ENCODE assay signal across 26 cellular contexts in genomic region chr4:106306561-106306960, GRCh38.
"Had no signal": no experiment of that assay in that cellular context is flagged by ENCODE, and none has a peak within 500 bp of the region (broad histone marks: within the 10 kb centered on the region; RNA-seq: fewer than 3 reads in every experiment).

No MANE protein-coding gene starts in this region.

- H3K4me1 ChIP-seq: colonic mucosa, esophagus squamous epithelium, left lung, lower lobe of right lung had no signal

- H3K27ac ChIP-seq: colonic mucosa, epithelial cell of prostate, esophagus squamous epithelium, gastrocnemius medialis, hepatocyte, left lung, lower lobe of right lung had no signal

- ATAC-seq: effector memory CD8-positive, alpha-beta T cell; esophagus mucosa; gastrocnemius medialis; left cardiac atrium; left lung; left ventricle myocardium superior; lower lobe of right lung; mucosa of descending colon; naive thymus-derived CD8-positive, alpha-beta T cell had no signal

- FAIRE-seq: keratinocyte had no signal

- DNase-seq: colonic mucosa; cortex of kidney; effector CD8-positive, alpha-beta T cell; effector memory CD8-positive, alpha-beta T cell; endodermal cell; erythroblast; esophagus squamous epithelium; foreskin fibroblast; foreskin melanocyte; gastrocnemius medialis; glutamatergic neuron; head of caudate nucleus; hypothalamus; immature natural killer cell; left cardiac atrium; left lung; left ventricle myocardium superior; lower lobe of right lung; mesenchymal stem cell; mucosa of descending colon; naive B cell; naive thymus-derived CD8-positive, alpha-beta T cell had no signal

- H3K4me3 ChIP-seq: colonic mucosa, esophagus squamous epithelium, gastrocnemius medialis, hepatocyte, left lung, lower lobe of right lung, mucosa of descending colon had no signal

- H3K9me3 ChIP-seq: colonic mucosa, esophagus squamous epithelium, gastrocnemius medialis, left lung, lower lobe of right lung, mucosa of descending colon had no signal

- H3K27me3 ChIP-seq: colonic mucosa, esophagus squamous epithelium, gastrocnemius medialis, hepatocyte, left lung had no signal

- H3K36me3 ChIP-seq: colonic mucosa had no signal
